14 cellular contexts compared by ENCODE assay signal in the genomic region with DNA sequence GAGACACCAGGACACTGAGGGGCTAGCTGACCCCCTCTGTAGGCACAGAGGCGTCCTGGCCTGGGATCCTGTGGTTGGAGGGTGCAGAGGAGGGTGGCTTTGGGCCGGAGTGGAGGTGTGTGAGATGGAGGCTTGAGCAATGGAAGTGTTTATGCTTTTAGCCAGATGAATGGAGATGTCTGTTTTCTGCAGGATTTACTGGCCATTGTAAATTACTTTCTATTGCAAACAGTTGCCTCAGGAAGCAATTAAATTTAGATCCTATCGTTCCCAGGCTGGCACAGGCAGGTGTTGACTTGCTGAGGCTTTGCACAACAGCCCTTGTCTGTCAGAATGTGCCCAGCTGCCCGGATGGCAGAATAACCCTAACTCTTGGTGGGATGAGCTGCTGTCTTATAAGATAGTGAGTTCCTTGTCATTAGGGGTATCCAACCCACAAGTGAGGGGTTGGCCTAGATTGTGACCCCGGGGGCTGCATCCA. TPM values are rescaled to one million over a fixed set of nuclear protein-coding genes. Genes with fewer than 3 reads are reported as not detected.
DNase-seq lines count a peak whose midpoint lies in the region; ATAC-seq and TF ChIP-seq lines count a peak whose summit lies in the region.
"Had no signal": no experiment of that assay in that cellular context is flagged by ENCODE, and none has a peak within 500 bp of the region (broad histone marks: within the 10 kb centered on the region; RNA-seq: fewer than 3 reads in every experiment).

No MANE protein-coding gene starts in this region.

- H3K4me1 ChIP-seq in right atrium auricular region: peaks cover 0 to 92% of the 10 kb centered on the region in 2 donors
- H3K4me1 ChIP-seq in naive thymus-derived CD4-positive, alpha-beta T cell (ENCODE audit: control insufficient read depth in 2 of 2, insufficient read depth in 2 of 2, low read length in 2 of 2): peaks cover 32 to 37% of the 10 kb centered on the region in 2 donors

- H3K4me3 Mint-ChIP-seq in T-cell: no peak overlapping the region
- peak overlapping the region in 1 of 10 donors; percentile 54 for H3K4me3 Mint-ChIP-seq in naive thymus-derived CD4-positive, alpha-beta T cell

- no peaks in the 10 kb centered on the region for H3K9me3 Mint-ChIP-seq in T-cell
- peaks cover 0 to 9% (median 0%) of the 10 kb centered on the region in 11 donors for H3K9me3 Mint-ChIP-seq in naive thymus-derived CD4-positive, alpha-beta T cell

- intact Hi-C loops in left ventricle myocardium superior (cut with micrococcal nuclease): no loop called here
- intact Hi-C loops in naive thymus-derived CD4-positive, alpha-beta T cell (cut with micrococcal nuclease): loop anchor here (5.0 to 10.0 kb wide), 6 partner anchors 83 to 1510 kb away; partner anchors contain the start of genes ANKRD39 (in 1 of the 2), CIAO1 (in 1 of the 2), CNNM3 (in 1 of the 2) and CNNM4 (in 1 of the 2)

- CTCF ChIA-PET in T-cell (lab: Charles Lee): no interaction called here
- CTCF ChIA-PET in naive thymus-derived CD4-positive, alpha-beta T cell (lab: Charles Lee): interaction anchor here (0.6 to 2.1 kb wide), 2 partner anchors 20 to 259 kb away, joined by 3 to 7 read pairs; no protein-coding TSS in a partner anchor

- H3K36me3 Mint-ChIP-seq in T-cell: peaks cover 1% of the 10 kb centered on the region
- H3K36me3 Mint-ChIP-seq in naive thymus-derived CD4-positive, alpha-beta T cell: peaks cover 0 to 13% (median 0%) of the 10 kb centered on the region in 5 donors

- peak overlapping the region; percentile 91 to 94 for H3K27ac ChIP-seq in right atrium auricular region
- H3K27ac ChIP-seq in naive thymus-derived CD4-positive, alpha-beta T cell (ENCODE audit: low read depth, low read length): no peak overlapping the region

- POLR2A ChIA-PET in T-cell (lab: Charles Lee): interaction anchor here (0.5 to 0.9 kb wide), 3 partner anchors 10 to 279 kb away, joined by 3 to 11 read pairs (median 9); no protein-coding TSS in a partner anchor
- POLR2A ChIA-PET in naive thymus-derived CD4-positive, alpha-beta T cell (lab: Charles Lee): interaction anchor here (0.6 to 17.2 kb wide), 5 partner anchors 10 to 199 kb away, joined by 3 to 241 read pairs (median 4); partner anchors contain the start of gene NCAPH

- H3K4me1 Mint-ChIP-seq in T-cell: peaks cover 55 to 58% (median 55%) of the 10 kb centered on the region in 3 donors
- H3K4me1 Mint-ChIP-seq in naive thymus-derived CD4-positive, alpha-beta T cell: peaks cover 36 to 79% (median 45%) of the 10 kb centered on the region in 7 donors

- TF ChIP-seq CTCF in right atrium auricular region (IDR thresholded peaks at IDR 0.05): no peak

- peak overlapping the region; percentile 29 to 56 for H3K27ac Mint-ChIP-seq in T-cell
- peak overlapping the region in 6 of 9 donors; percentile 19 to 100 (median 72) for H3K27ac Mint-ChIP-seq in naive thymus-derived CD4-positive, alpha-beta T cell

- no peak overlapping the region for H3K4me3 ChIP-seq in right atrium auricular region
- no peak overlapping the region for H3K4me3 ChIP-seq in naive thymus-derived CD4-positive, alpha-beta T cell (ENCODE audit: low read length)
- H3K4me3 ChIP-seq: GM12878 had no signal

- no peaks in the 10 kb centered on the region for H3K27me3 Mint-ChIP-seq in T-cell
- no peaks in the 10 kb centered on the region for H3K27me3 Mint-ChIP-seq in naive thymus-derived CD4-positive, alpha-beta T cell

- no peaks in the 10 kb centered on the region for H3K36me3 ChIP-seq in right atrium auricular region
- H3K36me3 ChIP-seq in naive thymus-derived CD4-positive, alpha-beta T cell (ENCODE audit: control insufficient read depth in 2 of 3, insufficient read depth in 3 of 3, low read length in 3 of 3): peaks cover 0 to 13% (median 0%) of the 10 kb centered on the region in 3 experiments

- H3K27me3 ChIP-seq in right atrium auricular region: no peaks in the 10 kb centered on the region
- H3K27me3 ChIP-seq in naive thymus-derived CD4-positive, alpha-beta T cell (ENCODE audit: control insufficient read depth in 2 of 2, insufficient read depth in 2 of 2, low read length in 2 of 2): no peaks in the 10 kb centered on the region

- no peaks in the 10 kb centered on the region for H3K9me3 ChIP-seq in right atrium auricular region
- no peaks in the 10 kb centered on the region for H3K9me3 ChIP-seq in naive thymus-derived CD4-positive, alpha-beta T cell (ENCODE audit: control insufficient read depth in 2 of 3, low read length in 3 of 3)

- ATAC-seq in left ventricle myocardium superior (no peak), T-cell (replicated peaks in 1 of 4) (no peak)
- ATAC-seq in naive thymus-derived CD4-positive, alpha-beta T cell: no peak
- ATAC-seq: GM12878 had no signal

- no peak for DNase-seq in right atrium auricular region (ENCODE audit: low spot score)
- DNase-seq in left ventricle myocardium superior: no peak
- no peak for DNase-seq in T-cell
- peak in 1 of 9 donors; percentile 4 for DNase-seq in naive thymus-derived CD4-positive, alpha-beta T cell
- no peak for DNase-seq in EL
- no peak for DNase-seq in DMS79 (lab: John Stamatoyannopoulos, UW)
- DNase-seq in SIG-M5 treated with dmso at 0.1 percent for 504 hours (lab: John Stamatoyannopoulos, UW; ENCODE audit: unreplicated experiment): no peak
- DNase-seq in activated T-cell treated with anti-CD3 and anti-CD28 coated beads for 4 hours: no peak
- DNase-seq: activated T-cell treated with anti-CD3 and anti-CD28 coated beads, Interleukin-2, amount 50 U/mL, for 48 hours; C1 segment of cervical spinal cord; effector CD4-positive, alpha-beta T cell; NK-92 treated with Interleukin-12 subunit alpha and Interleukin-12 subunit beta, amount 100 ng/mL, for 24 hours; nucleus accumbens had no signal

RNA-seq across cellular contexts. Expression of gene ARID5A, which starts 1.8 kb away (rescaled TPM):
- 10 to 100 TPM; 17.1 to 52.6 TPM for total RNA-seq in right atrium auricular region
- total RNA-seq in left ventricle myocardium superior: 6.9 TPM
- 100 to 1,000 TPM; 105 to 140 (median 116) TPM for total RNA-seq in T-cell
- total RNA-seq in naive thymus-derived CD4-positive, alpha-beta T cell: 100 to 1,000 TPM in 3 of 5 experiments, 10 to 100 TPM in 2; 82.4 to 182 (median 113) TPM
- polyA plus RNA-seq in naive thymus-derived CD4-positive, alpha-beta T cell: 100 to 1,000 TPM in 1 of 2 donors, 10 to 100 TPM in 1; 52.2 to 111 TPM

RNA-seq across cellular contexts. Expression of gene NEURL3, which starts 29.6 kb away (rescaled TPM):
- total RNA-seq in right atrium auricular region: not detected
- total RNA-seq in left ventricle myocardium superior: not detected
- total RNA-seq in T-cell: under 1 TPM in 1 of 5 donors, not detected in 4; 0.23 TPM
- 1 to 10 TPM in 1 of 5 experiments, under 1 TPM in 2, not detected in 2; 0.27 to 1.3 (median 0.43) TPM for total RNA-seq in naive thymus-derived CD4-positive, alpha-beta T cell
- polyA plus RNA-seq in naive thymus-derived CD4-positive, alpha-beta T cell: not detected
